In genomic region chr12:56151672-56152131, GRCh38 we compare ENCODE assay signal across 8 cellular contexts. TPM values are rescaled to one million over a fixed set of nuclear protein-coding genes. Genes with fewer than 3 reads are reported as not detected.
DNase-seq lines count a peak whose midpoint lies in the region; ATAC-seq and TF ChIP-seq lines count a peak whose summit lies in the region.

No MANE protein-coding gene starts in this region.

- no peak for DNase-seq in AG10803 (ENCODE audit: low read depth)
- peak; percentile 77 for DNase-seq in OCI-M1 (lab: John Stamatoyannopoulos, UW)
- DNase-seq in activated effector memory CD4-positive, alpha-beta T cell treated with Interleukin-2 at 50 U/mL for 16 hours = peak; percentile 62
- DNase-seq in Right ventricle myocardium superior = peak; percentile 61
- DNase-seq in sciatic nerve (ENCODE audit: low spot score) = no peak
- no peak for DNase-seq in COLO829 (ENCODE audit: low spot score)

- intact Hi-C loops in Right ventricle myocardium superior (cut with DNase I) = no loop called here
- intact Hi-C loops in sciatic nerve (cut with DNase I) = no loop called here

- ATAC-seq in GM19023 (IDR thresholded peaks at IDR 0.05; ENCODE audit: unreplicated experiment) (peak; percentile 44), HG03457 (IDR thresholded peaks at IDR 0.05; ENCODE audit: unreplicated experiment) (peak; percentile 26), Right ventricle myocardium superior (ENCODE audit: poor library complexity) (peak; percentile 46), sciatic nerve (peak; percentile 25)

- peak overlapping the region; percentile 75 for H3K4me3 ChIP-seq in AG10803 (ENCODE audit: low read length)

- TF ChIP-seq CTCF in AG10803 (conservative IDR thresholded peaks at IDR 0.05; ENCODE audit: low read length) = peak; percentile 33

RNA-seq across cellular contexts. Expression of gene MYL6B, which starts 0.7 kb away (rescaled TPM):
- 42.7 TPM for total RNA-seq in Right ventricle myocardium superior
- total RNA-seq in sciatic nerve = 40.0 TPM

RNA-seq across cellular contexts. Expression of gene MYL6, which starts 6.5 kb away (rescaled TPM):
- total RNA-seq in Right ventricle myocardium superior = 513 TPM
- 993 TPM for total RNA-seq in sciatic nerve

RNA-seq across cellular contexts. Expression of gene ESYT1, which starts 23.6 kb away (rescaled TPM):
- 27.0 TPM for total RNA-seq in Right ventricle myocardium superior
- 85.9 TPM for total RNA-seq in sciatic nerve

RNA-seq across cellular contexts. Expression of gene ZC3H10, which starts 33.6 kb away (rescaled TPM):
- total RNA-seq in Right ventricle myocardium superior (5.8 TPM), sciatic nerve (9.0 TPM)

RNA-seq across cellular contexts. Expression of gene RPL41, which starts 35.3 kb away (rescaled TPM):
- total RNA-seq in Right ventricle myocardium superior = 1,888 TPM
- 2,818 TPM for total RNA-seq in sciatic nerve

Comparison
In these comparisons a context has a peak if more than half of its experiments do, and no peak if none do; other contexts are left out.
1. DNase-seq: peak in OCI-M1 (single experiment), activated effector memory CD4-positive, alpha-beta T cell treated with Interleukin-2 at 50 U/mL for 16 hours (single experiment) and Right ventricle myocardium superior (single experiment); none in AG10803 (single experiment), sciatic nerve (single experiment) and COLO829 (single experiment).
2. Peak in every context shown above with its lines, with median percentiles within 50 percentile points of each other: ATAC-seq.